8 cellular contexts compared by ENCODE assay signal in genomic region chr3:42013652-42014442, GRCh38. TPM values are rescaled to one million over a fixed set of nuclear protein-coding genes. Genes with fewer than 3 reads are reported as not detected.
DNase-seq lines count a peak whose midpoint lies in the region; ATAC-seq and TF ChIP-seq lines count a peak whose summit lies in the region.

No MANE protein-coding gene starts in this region.

- H3K36me3 Mint-ChIP-seq in activated CD8-positive, alpha-beta T cell treated with anti-CD3 and anti-CD28 coated beads, Interleukin-2, amount 10 ng/mL, durations not matched to agents 7 days and 5 days (ENCODE audit: low read depth): peaks cover 12% of the 10 kb centered on the region
- no peaks in the 10 kb centered on the region for H3K36me3 Mint-ChIP-seq in natural killer cell

- intact Hi-C loops in natural killer cell (cut with micrococcal nuclease): loop anchor here (1.0 to 5.0 kb wide), 3 partner anchors 52 to 1557 kb away; partner anchors contain the start of genes RPL14, TRAK1 and ULK4

- H3K4me3 Mint-ChIP-seq in activated CD8-positive, alpha-beta T cell treated with anti-CD3 and anti-CD28 coated beads, Interleukin-2, amount 10 ng/mL, durations not matched to agents 7 days and 5 days: peak overlapping the region; percentile 83
- H3K4me3 Mint-ChIP-seq in natural killer cell: peak overlapping the region; percentile 91

- WGBS in urinary bladder: under 1% methylated on average over 109 of the region's 110 CpGs

- H3K27me3 Mint-ChIP-seq in activated CD8-positive, alpha-beta T cell treated with anti-CD3 and anti-CD28 coated beads, Interleukin-2, amount 10 ng/mL, durations not matched to agents 7 days and 5 days (ENCODE audit: low read depth): no peaks in the 10 kb centered on the region
- H3K27me3 Mint-ChIP-seq in natural killer cell (ENCODE audit: low read depth in 2 of 2): no peaks in the 10 kb centered on the region

- DNase-seq in AG08396 (ENCODE audit: low spot score): peak; percentile 56
- peak in 1 of 2 experiments; percentile 18 for DNase-seq in HL-60 (ENCODE audit: low read depth in 1 of 2, low spot score in 1 of 2)
- DNase-seq in activated CD8-positive, alpha-beta T cell treated with anti-CD3 and anti-CD28 coated beads, Interleukin-2, amount 10 ng/mL, durations not matched to agents 7 days and 5 days: peak; percentile 45
- DNase-seq in epithelial cell of proximal tubule (ENCODE audit: low read depth): no peak
- peak; percentile 48 for DNase-seq in natural killer cell
- DNase-seq in inferior parietal cortex (ENCODE audit: extremely low spot score): no peak

- POLR2A ChIA-PET in activated CD8-positive, alpha-beta T cell treated with anti-CD3 and anti-CD28 coated beads, Interleukin-2, amount 10 ng/mL, durations not matched to agents 7 days and 5 days (lab: Charles Lee): interaction anchor here (0.9 to 1.4 kb wide), 5 partner anchors 39 to 814 kb away, joined by 3 to 9 read pairs (median 6); partner anchors contain the start of genes CTNNB1 and ULK4

- peak overlapping the region; percentile 85 for H3K27ac ChIP-seq in HL-60 (replicated peaks)
- peak overlapping the region; percentile 29 for H3K27ac ChIP-seq in urinary bladder (ENCODE audit: low read depth)

- H3K4me1 Mint-ChIP-seq in activated CD8-positive, alpha-beta T cell treated with anti-CD3 and anti-CD28 coated beads, Interleukin-2, amount 10 ng/mL, durations not matched to agents 7 days and 5 days (ENCODE audit: low read depth): peaks cover 35% of the 10 kb centered on the region
- peaks cover 25 to 39% of the 10 kb centered on the region in 2 donors for H3K4me1 Mint-ChIP-seq in natural killer cell

- no peak for TF ChIP-seq CTCF in HL-60 (IDR thresholded peaks at IDR 0.05; ENCODE audit: insufficient read depth, low read length)
- TF ChIP-seq CTCF in epithelial cell of proximal tubule (conservative IDR thresholded peaks at IDR 0.05; ENCODE audit: low read depth, low read length): no peak
- no peak for TF ChIP-seq CTCF in natural killer cell (IDR thresholded peaks at IDR 0.05)

- H3K9me3 Mint-ChIP-seq in activated CD8-positive, alpha-beta T cell treated with anti-CD3 and anti-CD28 coated beads, Interleukin-2, amount 10 ng/mL, durations not matched to agents 7 days and 5 days (ENCODE audit: insufficient read depth): no peaks in the 10 kb centered on the region
- no peaks in the 10 kb centered on the region for H3K9me3 Mint-ChIP-seq in natural killer cell

- H3K4me3 ChIP-seq in HL-60 (replicated peaks; ENCODE audit: insufficient read depth, low read length) (peak overlapping the region; percentile 84), epithelial cell of proximal tubule (ENCODE audit: low read depth, low read length) (peak overlapping the region; percentile 90), urinary bladder (ENCODE audit: low read depth, low read length) (peak overlapping the region; percentile 99)

- CTCF ChIA-PET in activated CD8-positive, alpha-beta T cell treated with anti-CD3 and anti-CD28 coated beads, Interleukin-2, amount 10 ng/mL, durations not matched to agents 7 days and 5 days (lab: Charles Lee): interaction anchor here (1.0 to 3.1 kb wide), 4 partner anchors 85 to 186 kb away, joined by 3 to 10 read pairs (median 4); no protein-coding TSS in a partner anchor

- peak overlapping the region; percentile 96 for H3K27ac Mint-ChIP-seq in activated CD8-positive, alpha-beta T cell treated with anti-CD3 and anti-CD28 coated beads, Interleukin-2, amount 10 ng/mL, durations not matched to agents 7 days and 5 days
- peak overlapping the region; percentile 76 to 83 for H3K27ac Mint-ChIP-seq in natural killer cell

- TF ChIP-seq POLR2A in GM19099 (IDR thresholded peaks at IDR 0.05; ENCODE audit: extremely low read depth, insufficient read length, low read depth): peak; percentile 23

- H3K4me1 ChIP-seq in urinary bladder (ENCODE audit: insufficient read depth): no peaks in the 10 kb centered on the region

- H3K36me3 ChIP-seq in urinary bladder (ENCODE audit: insufficient read depth): no peaks in the 10 kb centered on the region

- H3K27me3 ChIP-seq in HL-60 (ENCODE audit: insufficient read depth, poor library complexity, severe bottlenecking): no peaks in the 10 kb centered on the region

- ATAC-seq in activated CD8-positive, alpha-beta T cell treated with anti-CD3 and anti-CD28 coated beads, Interleukin-2, amount 10 ng/mL, durations not matched to agents 7 days and 5 days: peak; percentile 37
- peak; percentile 3 to 24 (median 14) for ATAC-seq in natural killer cell

RNA-seq across cellular contexts. Expression of gene ULK4, which starts 51.9 kb away (rescaled TPM):
- 10 to 100 TPM; 10.5 to 12.3 TPM for total RNA-seq in activated CD8-positive, alpha-beta T cell treated with anti-CD3 and anti-CD28 coated beads, Interleukin-2, amount 10 ng/mL, durations not matched to agents 7 days and 5 days
- total RNA-seq in epithelial cell of proximal tubule (2.2 and 3.4 TPM in 2 replicates), natural killer cell (10 to 100 TPM; 19.2 to 25.7 (median 21.2) TPM), urinary bladder (22.4 TPM)
- 2.3 TPM for polyA plus RNA-seq in urinary bladder

Comparison
In these comparisons a context has a peak if more than half of its experiments do, and no peak if none do; other contexts are left out.
1. DNase-seq: peak in AG08396 (single experiment), activated CD8-positive, alpha-beta T cell treated with anti-CD3 and anti-CD28 coated beads, Interleukin-2, amount 10 ng/mL, durations not matched to agents 7 days and 5 days (single experiment) and natural killer cell (single experiment); none in epithelial cell of proximal tubule (single experiment) and inferior parietal cortex (single experiment).
2. Peak in every context shown above with its lines, with median percentiles within 50 percentile points of each other: H3K4me3 ChIP-seq.